In genomic region chr6:138970856-138971425, GRCh38 we compare ENCODE assay signal across 8 cellular contexts. TPM values are rescaled to one million over a fixed set of nuclear protein-coding genes. Genes with fewer than 3 reads are reported as not detected.
DNase-seq lines count a peak whose midpoint lies in the region; TF ChIP-seq lines count a peak whose summit lies in the region.

No MANE protein-coding gene starts in this region.

- DNase-seq in stimulated activated CD4-positive, alpha-beta T cell treated with anti-CD3 and anti-CD28 coated beads, Interleukin-15, amount 100 ng/mL, for 24 hours = peak; percentile 31
- no peak for DNase-seq in stimulated activated CD4-positive, alpha-beta T cell treated with anti-CD3 and anti-CD28 coated beads, Interleukin-4, amount 100 ng/mL, for 1 hour
- DNase-seq in activated T-helper 9 cell treated with anti-CD3 and anti-CD28 coated beads, Interleukin-2, amount 50 U/mL, for 16 hours (ENCODE audit: low read depth) = peak; percentile 4
- DNase-seq in immature natural killer cell = peak in 2 of 3 donors; percentile 30 to 36
- DNase-seq in type B pancreatic cell (ENCODE audit: extremely low spot score, unreplicated experiment) = no peak
- DNase-seq in NCI-H2107 treated with DMSO at 0.1 percent for 48 hours (lab: John Stamatoyannopoulos, UW; ENCODE audit: unreplicated experiment) = no peak
- DNase-seq in endothelial cell (ENCODE audit: low spot score) = no peak
- DNase-seq in NCI-H82 treated with DMSO at 0.1 percent for 48 hours (lab: John Stamatoyannopoulos, UW; ENCODE audit: unreplicated experiment) = no peak

- no peaks in the 10 kb centered on the region for H3K36me3 Mint-ChIP-seq in immature natural killer cell
- peaks cover 4% of the 10 kb centered on the region for H3K36me3 Mint-ChIP-seq in type B pancreatic cell
- no peaks in the 10 kb centered on the region for H3K36me3 Mint-ChIP-seq in endothelial cell (ENCODE audit: low read depth, unreplicated experiment)

- TF ChIP-seq CTCF in type B pancreatic cell (conservative IDR thresholded peaks at IDR 0.05) (no peak), endothelial cell (IDR thresholded peaks at IDR 0.05; ENCODE audit: unreplicated experiment) (no peak)

- H3K4me3 Mint-ChIP-seq in immature natural killer cell (peak overlapping the region; percentile 8 to 33 (median 22)), type B pancreatic cell (no peak overlapping the region), endothelial cell (ENCODE audit: unreplicated experiment) (no peak overlapping the region)

- H3K9me3 Mint-ChIP-seq in immature natural killer cell = no peaks in the 10 kb centered on the region
- H3K9me3 Mint-ChIP-seq in type B pancreatic cell = no peaks in the 10 kb centered on the region
- H3K9me3 Mint-ChIP-seq in endothelial cell (ENCODE audit: unreplicated experiment) = no peaks in the 10 kb centered on the region

- peaks cover 0 to 1% (median 1%) of the 10 kb centered on the region in 3 donors for H3K27me3 Mint-ChIP-seq in immature natural killer cell (ENCODE audit: low read depth in 3 of 3)
- no peaks in the 10 kb centered on the region for H3K27me3 Mint-ChIP-seq in type B pancreatic cell
- H3K27me3 Mint-ChIP-seq in endothelial cell (ENCODE audit: unreplicated experiment) = no peaks in the 10 kb centered on the region

- H3K4me1 Mint-ChIP-seq in immature natural killer cell (peaks cover 60 to 88% of the 10 kb centered on the region in 2 donors), type B pancreatic cell (ENCODE audit: unreplicated experiment) (peaks cover 59% of the 10 kb centered on the region), endothelial cell (ENCODE audit: unreplicated experiment) (peaks cover 38% of the 10 kb centered on the region)

- H3K27ac Mint-ChIP-seq in immature natural killer cell = peak overlapping the region; percentile 36 to 75 (median 64)
- H3K27ac Mint-ChIP-seq in type B pancreatic cell = peak overlapping the region; percentile 46
- H3K27ac Mint-ChIP-seq in endothelial cell (ENCODE audit: unreplicated experiment) = no peak overlapping the region

RNA-seq across cellular contexts. Expression of gene REPS1, which starts 17.1 kb away (rescaled TPM):
- 10 to 100 TPM; 14.3 to 25.6 (median 18.2) TPM for polyA plus RNA-seq in immature natural killer cell
- 57.0 and 95.8 TPM in 2 replicates for total RNA-seq in type B pancreatic cell (ENCODE audit: low replicate concordance)
- 50.4 TPM for total RNA-seq in endothelial cell (ENCODE audit: unreplicated experiment)

RNA-seq across cellular contexts. Expression of gene ABRACL, which starts 57.6 kb away (rescaled TPM):
- polyA plus RNA-seq in immature natural killer cell = 100 to 1,000 TPM; 113 to 167 (median 153) TPM
- 47.1 and 88.9 TPM in 2 replicates for total RNA-seq in type B pancreatic cell (ENCODE audit: low replicate concordance)
- 117 TPM for total RNA-seq in endothelial cell (ENCODE audit: unreplicated experiment)

Comparison
In these comparisons a context has a peak if more than half of its experiments do, and no peak if none do; other contexts are left out.
1. DNase-seq: peak in stimulated activated CD4-positive, alpha-beta T cell treated with anti-CD3 and anti-CD28 coated beads, Interleukin-15, amount 100 ng/mL, for 24 hours (single experiment), activated T-helper 9 cell treated with anti-CD3 and anti-CD28 coated beads, Interleukin-2, amount 50 U/mL, for 16 hours (single experiment) and immature natural killer cell (2 of 3); none in stimulated activated CD4-positive, alpha-beta T cell treated with anti-CD3 and anti-CD28 coated beads, Interleukin-4, amount 100 ng/mL, for 1 hour (single experiment), type B pancreatic cell (single experiment), NCI-H2107 treated with DMSO at 0.1 percent for 48 hours (single experiment), endothelial cell (single experiment) and NCI-H82 treated with DMSO at 0.1 percent for 48 hours (single experiment).
2. H3K4me3 Mint-ChIP-seq: peak in immature natural killer cell (5 of 5); none in type B pancreatic cell (single experiment) and endothelial cell (single experiment).